ENCODE assay signal across 1 cellular context in the genomic region with DNA sequence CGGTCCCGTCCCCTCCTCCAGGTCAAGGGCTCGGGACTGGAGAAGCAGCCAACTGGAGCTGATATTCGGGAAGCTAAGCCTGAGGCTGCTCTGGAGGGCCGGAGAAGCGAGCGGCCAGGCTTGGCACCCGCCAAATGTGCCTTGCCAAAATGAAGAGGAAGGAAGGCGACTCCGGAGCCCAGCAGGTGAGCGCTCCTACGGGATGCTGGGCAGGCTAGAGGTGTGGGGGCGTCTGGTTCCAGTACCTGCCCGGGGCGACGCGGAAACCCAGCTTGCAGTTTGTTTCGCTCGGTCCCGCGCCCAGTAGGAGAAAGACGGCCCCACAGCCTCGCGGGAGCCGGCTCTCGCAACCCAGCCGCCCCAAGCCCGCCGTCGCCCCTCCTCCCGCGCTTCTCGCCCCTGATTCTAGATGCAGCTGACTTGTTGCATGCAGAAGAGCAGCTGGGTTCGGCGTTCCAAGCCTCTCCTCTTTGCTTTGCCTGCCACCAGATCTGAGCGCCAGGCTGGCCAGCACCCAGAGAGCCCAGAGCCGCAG.
TF ChIP-seq lines count a peak whose summit lies in the region.

No MANE protein-coding gene starts in this region.

TF ChIP-seq in GM23338, 12 proteins besides CTCF, POLR2A, EP300 and RAD21 (continued from another document):
- TF ChIP-seq, protein P1, sequence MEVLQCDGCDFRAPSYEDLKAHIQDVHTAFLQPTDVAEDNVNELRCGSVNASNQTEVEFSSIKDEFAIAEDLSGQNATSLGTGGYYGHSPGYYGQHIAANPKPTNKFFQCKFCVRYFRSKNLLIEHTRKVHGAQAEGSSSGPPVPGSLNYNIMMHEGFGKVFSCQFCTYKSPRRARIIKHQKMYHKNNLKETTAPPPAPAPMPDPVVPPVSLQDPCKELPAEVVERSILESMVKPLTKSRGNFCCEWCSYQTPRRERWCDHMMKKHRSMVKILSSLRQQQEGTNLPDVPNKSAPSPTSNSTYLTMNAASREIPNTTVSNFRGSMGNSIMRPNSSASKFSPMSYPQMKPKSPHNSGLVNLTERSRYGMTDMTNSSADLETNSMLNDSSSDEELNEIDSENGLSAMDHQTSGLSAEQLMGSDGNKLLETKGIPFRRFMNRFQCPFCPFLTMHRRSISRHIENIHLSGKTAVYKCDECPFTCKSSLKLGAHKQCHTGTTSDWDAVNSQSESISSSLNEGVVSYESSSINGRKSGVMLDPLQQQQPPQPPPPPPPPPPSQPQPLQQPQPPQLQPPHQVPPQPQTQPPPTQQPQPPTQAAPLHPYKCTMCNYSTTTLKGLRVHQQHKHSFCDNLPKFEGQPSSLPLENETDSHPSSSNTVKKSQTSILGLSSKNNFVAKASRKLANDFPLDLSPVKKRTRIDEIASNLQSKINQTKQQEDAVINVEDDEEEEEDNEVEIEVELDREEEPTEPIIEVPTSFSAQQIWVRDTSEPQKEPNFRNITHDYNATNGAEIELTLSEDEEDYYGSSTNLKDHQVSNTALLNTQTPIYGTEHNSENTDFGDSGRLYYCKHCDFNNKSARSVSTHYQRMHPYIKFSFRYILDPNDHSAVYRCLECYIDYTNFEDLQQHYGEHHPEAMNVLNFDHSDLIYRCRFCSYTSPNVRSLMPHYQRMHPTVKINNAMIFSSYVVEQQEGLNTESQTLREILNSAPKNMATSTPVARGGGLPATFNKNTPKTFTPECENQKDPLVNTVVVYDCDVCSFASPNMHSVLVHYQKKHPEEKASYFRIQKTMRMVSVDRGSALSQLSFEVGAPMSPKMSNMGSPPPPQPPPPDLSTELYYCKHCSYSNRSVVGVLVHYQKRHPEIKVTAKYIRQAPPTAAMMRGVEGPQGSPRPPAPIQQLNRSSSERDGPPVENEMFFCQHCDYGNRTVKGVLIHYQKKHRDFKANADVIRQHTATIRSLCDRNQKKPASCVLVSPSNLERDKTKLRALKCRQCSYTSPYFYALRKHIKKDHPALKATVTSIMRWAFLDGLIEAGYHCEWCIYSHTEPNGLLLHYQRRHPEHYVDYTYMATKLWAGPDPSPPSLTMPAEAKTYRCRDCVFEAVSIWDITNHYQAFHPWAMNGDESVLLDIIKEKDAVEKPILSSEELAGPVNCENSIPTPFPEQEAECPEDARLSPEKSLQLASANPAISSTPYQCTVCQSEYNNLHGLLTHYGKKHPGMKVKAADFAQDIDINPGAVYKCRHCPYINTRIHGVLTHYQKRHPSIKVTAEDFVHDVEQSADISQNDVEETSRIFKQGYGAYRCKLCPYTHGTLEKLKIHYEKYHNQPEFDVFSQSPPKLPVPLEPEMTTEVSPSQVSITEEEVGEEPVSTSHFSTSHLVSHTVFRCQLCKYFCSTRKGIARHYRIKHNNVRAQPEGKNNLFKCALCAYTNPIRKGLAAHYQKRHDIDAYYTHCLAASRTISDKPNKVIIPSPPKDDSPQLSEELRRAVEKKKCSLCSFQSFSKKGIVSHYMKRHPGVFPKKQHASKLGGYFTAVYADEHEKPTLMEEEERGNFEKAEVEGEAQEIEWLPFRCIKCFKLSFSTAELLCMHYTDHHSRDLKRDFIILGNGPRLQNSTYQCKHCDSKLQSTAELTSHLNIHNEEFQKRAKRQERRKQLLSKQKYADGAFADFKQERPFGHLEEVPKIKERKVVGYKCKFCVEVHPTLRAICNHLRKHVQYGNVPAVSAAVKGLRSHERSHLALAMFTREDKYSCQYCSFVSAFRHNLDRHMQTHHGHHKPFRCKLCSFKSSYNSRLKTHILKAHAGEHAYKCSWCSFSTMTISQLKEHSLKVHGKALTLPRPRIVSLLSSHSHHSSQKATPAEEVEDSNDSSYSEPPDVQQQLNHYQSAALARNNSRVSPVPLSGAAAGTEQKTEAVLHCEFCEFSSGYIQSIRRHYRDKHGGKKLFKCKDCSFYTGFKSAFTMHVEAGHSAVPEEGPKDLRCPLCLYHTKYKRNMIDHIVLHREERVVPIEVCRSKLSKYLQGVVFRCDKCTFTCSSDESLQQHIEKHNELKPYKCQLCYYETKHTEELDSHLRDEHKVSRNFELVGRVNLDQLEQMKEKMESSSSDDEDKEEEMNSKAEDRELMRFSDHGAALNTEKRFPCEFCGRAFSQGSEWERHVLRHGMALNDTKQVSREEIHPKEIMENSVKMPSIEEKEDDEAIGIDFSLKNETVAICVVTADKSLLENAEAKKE (CRISPR knock-in tag; IDR thresholded peaks at IDR 0.05) = no peak
- no peak for TF ChIP-seq ZNF331 (CRISPR knock-in tag; IDR thresholded peaks at IDR 0.05; ENCODE audit: low read depth)
TF ChIP-seq in GM23338: peak in this region for 0.
